In the genomic region with DNA sequence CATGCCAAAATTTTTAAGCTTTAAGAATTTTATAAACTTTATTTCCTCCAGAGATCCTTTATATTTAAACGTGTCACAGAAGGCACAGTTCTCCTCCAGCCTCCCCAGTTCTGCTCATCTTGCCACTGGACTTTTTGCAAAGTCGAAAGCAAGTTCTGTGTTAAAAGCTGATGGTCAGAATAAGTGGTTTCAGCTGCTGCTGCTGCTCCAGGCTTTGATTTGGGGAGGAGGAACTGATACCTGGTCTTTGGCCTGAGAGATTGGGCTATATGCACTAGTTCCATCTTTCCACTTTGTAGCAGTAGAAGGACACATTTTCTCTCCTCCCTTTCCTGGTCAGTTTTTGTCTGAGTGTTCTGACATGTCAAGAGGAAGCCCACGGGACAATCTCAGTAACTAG, we compare ENCODE assay signal across 20 cellular contexts.
DNase-seq lines count a peak whose midpoint lies in the region; ATAC-seq, FAIRE-seq and TF ChIP-seq lines count a peak whose summit lies in the region.
"Had no signal": no experiment of that assay in that cellular context is flagged by ENCODE, and none has a peak within 500 bp of the region (broad histone marks: within the 10 kb centered on the region; RNA-seq: fewer than 3 reads in every experiment).

No MANE protein-coding gene starts in this region.

- H3K9ac ChIP-seq in Loucy (ENCODE audit: low read depth, low read length, poor library complexity, severe bottlenecking) (no peak overlapping the region), GM23248 (no peak overlapping the region)
- H3K9ac ChIP-seq: SK-N-SH had no signal

- H2AFZ ChIP-seq in Loucy (ENCODE audit: low read length) = 0 out of 2 replicates have a peak overlapping the region, but pooled peaks have one; percentile 45
- no peak overlapping the region for H2AFZ ChIP-seq in GM23248

- H4K20me1 ChIP-seq in Loucy (ENCODE audit: insufficient read depth, low read length, poor library complexity, severe bottlenecking) = no peaks in the 10 kb centered on the region
- no peaks in the 10 kb centered on the region for H4K20me1 ChIP-seq in GM23248 (ENCODE audit: insufficient read depth)

- H3K27me3 ChIP-seq in Loucy (ENCODE audit: insufficient read depth, low read length, poor library complexity, severe bottlenecking) (no peaks in the 10 kb centered on the region), GM23248 (replicated peaks; ENCODE audit: insufficient read depth) (no peaks in the 10 kb centered on the region), heart right ventricle (no peaks in the 10 kb centered on the region)

- TF ChIP-seq POLR2A in GM12891 (IDR thresholded peaks at IDR 0.05; ENCODE audit: low read depth, low read length) = no peak

- TF ChIP-seq CTCF in Loucy (conservative IDR thresholded peaks at IDR 0.05; ENCODE audit: low read length) (no peak), heart right ventricle (IDR thresholded peaks at IDR 0.05) (no peak)

- peak; percentile 62 for ATAC-seq in GM19351 (IDR thresholded peaks at IDR 0.05; ENCODE audit: unreplicated experiment)
- ATAC-seq in heart right ventricle = no peak
- ATAC-seq: HepG2, T-cell had no signal

- no peaks in the 10 kb centered on the region for H3K4me1 ChIP-seq in Loucy (ENCODE audit: insufficient read depth, low read length, poor library complexity, severe bottlenecking)
- no peaks in the 10 kb centered on the region for H3K4me1 ChIP-seq in GM23248 (ENCODE audit: insufficient read depth)
- no peaks in the 10 kb centered on the region for H3K4me1 ChIP-seq in heart right ventricle

- H3K79me2 ChIP-seq in Loucy (ENCODE audit: insufficient read depth, low read length) (no peaks in the 10 kb centered on the region), GM23248 (ENCODE audit: insufficient read depth) (no peaks in the 10 kb centered on the region)

- H3K4me2 ChIP-seq in Loucy (ENCODE audit: low read depth, low read length, poor library complexity, severe bottlenecking) (no peak overlapping the region), GM23248 (ENCODE audit: unreplicated experiment) (no peak overlapping the region)
- H3K4me2 ChIP-seq: SK-N-SH had no signal

- in situ Hi-C loops in GM23248 (cut with MboI) = no loop called here

- H3K27ac ChIP-seq in GM23248 = no peak overlapping the region
- no peak overlapping the region for H3K27ac ChIP-seq in heart right ventricle

- H3K9me2 ChIP-seq in Loucy (replicated peaks; ENCODE audit: low read depth, low read length) (no peaks in the 10 kb centered on the region), GM23248 (ENCODE audit: insufficient read depth) (no peaks in the 10 kb centered on the region)
- H3K9me2 ChIP-seq: SK-N-SH had no signal

- FAIRE-seq in GM12891 (lab: Jason Lieb, UNC) = no peak
- FAIRE-seq: HepG2 had no signal

- intact Hi-C loops in heart right ventricle (cut with DNase I) = no loop called here

- DNase-seq in GM12891 (ENCODE audit: insufficient read length, low spot score) = no peak
- DNase-seq in globus pallidus (ENCODE audit: low spot score) = peak; percentile 15
- DNase-seq in GM23248 = no peak
- DNase-seq in heart right ventricle = no peak
- no peak for DNase-seq in HUDEP-2 (lab: John Stamatoyannopoulos, UW; ENCODE audit: unreplicated experiment in 76 of 76)
- DNase-seq: C1 segment of cervical spinal cord, DMS79 treated with DMSO at 0.1 percent for 48 hours, HCEC 1CT, KBM-7, NCI-H1105, NCI-H2081, NCI-H2171 treated with DMSO at 0.1 percent for 48 hours, NCI-H446, NCI-H526 treated with DMSO at 0.1 percent for 48 hours, SHP77 treated with DMSO at 0.1 percent for 48 hours, SK-N-SH, T-cell had no signal

- WGBS in GM23248 (ENCODE audit: low coverage in 1 of 2, low lambda C conversion rate in 2 of 2, missing lambda C conversion rate in 2 of 2), 2 experiments = 1 to 2% methylated on average over 3 of the region's 3 CpGs
- 57% methylated on average over 3 of the region's 3 CpGs for whole genome bisulfite sequencing in heart right ventricle, 2 donors

- no peak overlapping the region for H3K4me3 ChIP-seq in Loucy (ENCODE audit: low read length, poor library complexity, severe bottlenecking)
- no peak overlapping the region for H3K4me3 ChIP-seq in GM23248
- H3K4me3 ChIP-seq in heart right ventricle = no peak overlapping the region

- no peaks in the 10 kb centered on the region for H3F3A ChIP-seq in Loucy (ENCODE audit: low read depth)
- H3F3A ChIP-seq in GM23248 (ENCODE audit: insufficient read depth) = no peaks in the 10 kb centered on the region

- no peaks in the 10 kb centered on the region for H3K36me3 ChIP-seq in Loucy (ENCODE audit: insufficient read depth, low read length)
- H3K36me3 ChIP-seq in GM23248 (ENCODE audit: low read depth) = no peaks in the 10 kb centered on the region
- H3K36me3 ChIP-seq in heart right ventricle = no peaks in the 10 kb centered on the region

- H3K9me3 ChIP-seq in Loucy (ENCODE audit: insufficient read depth, low read depth, low read length) (no peaks in the 10 kb centered on the region), GM23248 (ENCODE audit: low read depth) (no peaks in the 10 kb centered on the region), heart right ventricle (peaks cover 0 to 15% (median 0%) of the 10 kb centered on the region in 11 donors)

TF ChIP-seq in GM12891, 5 proteins besides CTCF, POLR2A, EP300 and RAD21:
- TF ChIP-seq PAX5 (IDR thresholded peaks at IDR 0.05; ENCODE audit: insufficient read depth, low read length, severe bottlenecking) (no peak), POLR2AphosphoS5 (IDR thresholded peaks at IDR 0.05; ENCODE audit: low read depth, low read length) (no peak), POU2F2 (IDR thresholded peaks at IDR 0.05; ENCODE audit: low read depth, low read length) (no peak), TAF1 (IDR thresholded peaks at IDR 0.05; ENCODE audit: low read depth, low read length) (no peak), SPI1 (IDR thresholded peaks at IDR 0.05; ENCODE audit: low read depth, low read length) (peak; percentile 52; the same call in 1 of the 2 replicates)
